In genomic region chr10:31319602-31320178, GRCh38 we compare ENCODE assay signal across 8 cellular contexts. TPM values are rescaled to one million over a fixed set of nuclear protein-coding genes. Genes with fewer than 3 reads are reported as not detected.
A peak's percentile ranks its signal among the peaks of the same experiment; 100 is the strongest.
DNase-seq lines count a peak whose midpoint lies in the region; ATAC-seq and TF ChIP-seq lines count a peak whose summit lies in the region.

No MANE protein-coding gene starts in this region.

- H3K4me3 ChIP-seq in WI38 (ENCODE audit: low read depth, low read length) (peak overlapping the region; percentile 87), fibroblast of mammary gland (ENCODE audit: control insufficient read depth, low read depth, low read length) (peak overlapping the region; percentile 87)

- peak; percentile 12 for ATAC-seq in HG02885 (IDR thresholded peaks at IDR 0.05; ENCODE audit: poor library complexity, unreplicated experiment)
- peak; percentile 18 for ATAC-seq in omental fat pad (ENCODE audit: low FRiP score)
- no peak for ATAC-seq in GM21529 (IDR thresholded peaks at IDR 0.05; ENCODE audit: unreplicated experiment)

- DNase-seq in DMS 273 (lab: John Stamatoyannopoulos, UW; ENCODE audit: unreplicated experiment) (peak; percentile 63), DMS 273 treated with DMSO at 0.1 percent for 48 hours (lab: John Stamatoyannopoulos, UW) (no peak), fibroblast of mammary gland (ENCODE audit: low read depth) (no peak), omental fat pad (ENCODE audit: low spot score) (no peak), SHP77 (lab: John Stamatoyannopoulos, UW) (no peak)

- TF ChIP-seq CTCF in WI38 (IDR thresholded peaks at IDR 0.05; ENCODE audit: low read depth, low read length) (no peak), fibroblast of mammary gland (conservative IDR thresholded peaks at IDR 0.05; ENCODE audit: control insufficient read depth, insufficient read depth, low read depth, low read length) (no peak), omental fat pad (IDR thresholded peaks at IDR 0.05) (no peak)

RNA-seq across cellular contexts. Expression of gene ZEB1, which starts 0.7 kb away (rescaled TPM):
- 100 to 1,000 TPM in 1 of 4 donors, 10 to 100 TPM in 3; 56.6 to 128 (median 71.9) TPM for total RNA-seq in omental fat pad
